Comparison of ENCODE assay signal across 2 cellular contexts in the genomic region with DNA sequence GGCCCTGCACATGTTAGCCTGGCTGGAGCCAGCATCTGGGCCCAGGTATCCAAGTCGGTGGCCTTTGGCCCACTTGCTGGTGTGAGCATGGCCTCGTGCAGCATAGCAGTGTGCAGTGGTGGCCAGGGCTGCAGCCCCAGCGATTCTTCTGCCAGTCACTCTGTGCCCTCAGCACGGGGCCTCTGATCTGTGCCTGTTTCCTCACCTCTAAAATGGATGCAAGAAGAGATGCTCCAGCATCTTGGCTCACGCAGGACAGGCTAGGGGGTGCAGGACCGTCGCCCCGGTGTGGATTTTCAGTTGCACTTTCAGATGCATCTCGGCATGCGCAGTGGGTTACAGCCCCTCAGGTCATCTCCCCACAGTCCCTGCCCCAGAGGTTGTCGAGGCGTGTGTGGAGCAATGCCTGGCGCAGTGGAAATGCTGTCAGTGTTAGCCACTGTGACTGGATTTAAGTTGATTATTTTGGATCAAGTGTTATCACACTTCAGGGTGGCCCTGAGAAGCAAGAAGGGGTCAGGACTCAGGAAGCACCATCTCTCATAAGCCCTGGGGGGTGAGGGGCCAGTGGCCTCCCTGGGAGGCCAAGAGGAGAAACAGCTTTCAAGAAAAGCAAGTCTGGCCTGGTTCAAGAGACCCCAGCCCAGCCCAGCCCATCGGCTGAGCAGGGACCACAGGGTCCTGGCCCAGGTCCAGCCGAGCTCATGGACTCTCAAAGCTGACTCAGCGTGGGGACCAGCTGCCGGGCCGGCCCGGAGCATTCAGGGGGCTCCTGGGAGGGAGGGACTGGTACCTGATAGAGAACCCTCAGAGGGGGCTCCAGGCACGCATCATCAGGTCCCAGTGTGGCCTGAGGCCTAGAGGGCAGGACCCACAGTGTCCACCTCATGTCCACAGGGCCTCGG.
TF ChIP-seq lines count a peak whose summit lies in the region.

No MANE protein-coding gene starts in this region.

TF ChIP-seq in SK-N-SH, 30 proteins besides CTCF, POLR2A, EP300 and RAD21 (continued from another document):
- TF ChIP-seq RCOR1 (IDR thresholded peaks at IDR 0.05; ENCODE audit: low read length) (no peak), FOXJ3 (CRISPR knock-in tag; IDR thresholded peaks at IDR 0.05) (no peak)

TF ChIP-seq in SK-N-SH treated with all-trans-retinoic acid at 6 μM for 48 hours, 23 proteins besides CTCF, POLR2A, EP300 and RAD21 (continued from another document):
- no peak for TF ChIP-seq ZNF70 (CRISPR knock-in tag; IDR thresholded peaks at IDR 0.05)
- no peak for TF ChIP-seq ARNTL (CRISPR knock-in tag; IDR thresholded peaks at IDR 0.05; ENCODE audit: borderline replicate concordance, low read depth)
- no peak for TF ChIP-seq SNAI2 (CRISPR knock-in tag; IDR thresholded peaks at IDR 0.05)
- TF ChIP-seq, protein P1, sequence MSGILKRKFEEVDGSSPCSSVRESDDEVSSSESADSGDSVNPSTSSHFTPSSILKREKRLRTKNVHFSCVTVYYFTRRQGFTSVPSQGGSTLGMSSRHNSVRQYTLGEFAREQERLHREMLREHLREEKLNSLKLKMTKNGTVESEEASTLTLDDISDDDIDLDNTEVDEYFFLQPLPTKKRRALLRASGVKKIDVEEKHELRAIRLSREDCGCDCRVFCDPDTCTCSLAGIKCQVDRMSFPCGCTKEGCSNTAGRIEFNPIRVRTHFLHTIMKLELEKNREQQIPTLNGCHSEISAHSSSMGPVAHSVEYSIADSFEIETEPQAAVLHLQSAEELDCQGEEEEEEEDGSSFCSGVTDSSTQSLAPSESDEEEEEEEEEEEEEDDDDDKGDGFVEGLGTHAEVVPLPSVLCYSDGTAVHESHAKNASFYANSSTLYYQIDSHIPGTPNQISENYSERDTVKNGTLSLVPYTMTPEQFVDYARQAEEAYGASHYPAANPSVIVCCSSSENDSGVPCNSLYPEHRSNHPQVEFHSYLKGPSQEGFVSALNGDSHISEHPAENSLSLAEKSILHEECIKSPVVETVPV (CRISPR knock-in tag; IDR thresholded peaks at IDR 0.05) = no peak
- TF ChIP-seq, protein P2, sequence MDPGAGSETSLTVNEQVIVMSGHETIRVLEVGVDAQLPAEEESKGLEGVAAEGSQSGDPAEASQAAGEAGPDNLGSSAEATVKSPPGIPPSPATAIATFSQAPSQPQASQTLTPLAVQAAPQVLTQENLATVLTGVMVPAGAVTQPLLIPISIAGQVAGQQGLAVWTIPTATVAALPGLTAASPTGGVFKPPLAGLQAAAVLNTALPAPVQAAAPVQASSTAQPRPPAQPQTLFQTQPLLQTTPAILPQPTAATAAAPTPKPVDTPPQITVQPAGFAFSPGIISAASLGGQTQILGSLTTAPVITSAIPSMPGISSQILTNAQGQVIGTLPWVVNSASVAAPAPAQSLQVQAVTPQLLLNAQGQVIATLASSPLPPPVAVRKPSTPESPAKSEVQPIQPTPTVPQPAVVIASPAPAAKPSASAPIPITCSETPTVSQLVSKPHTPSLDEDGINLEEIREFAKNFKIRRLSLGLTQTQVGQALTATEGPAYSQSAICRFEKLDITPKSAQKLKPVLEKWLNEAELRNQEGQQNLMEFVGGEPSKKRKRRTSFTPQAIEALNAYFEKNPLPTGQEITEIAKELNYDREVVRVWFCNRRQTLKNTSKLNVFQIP (CRISPR knock-in tag; IDR thresholded peaks at IDR 0.05; ENCODE audit: borderline replicate concordance, low read depth) = no peak
- TF ChIP-seq ZNF8 (CRISPR knock-in tag; IDR thresholded peaks at IDR 0.05) = no peak
- no peak for TF ChIP-seq CSDC2 (CRISPR knock-in tag; IDR thresholded peaks at IDR 0.05)
- TF ChIP-seq, protein P3, sequence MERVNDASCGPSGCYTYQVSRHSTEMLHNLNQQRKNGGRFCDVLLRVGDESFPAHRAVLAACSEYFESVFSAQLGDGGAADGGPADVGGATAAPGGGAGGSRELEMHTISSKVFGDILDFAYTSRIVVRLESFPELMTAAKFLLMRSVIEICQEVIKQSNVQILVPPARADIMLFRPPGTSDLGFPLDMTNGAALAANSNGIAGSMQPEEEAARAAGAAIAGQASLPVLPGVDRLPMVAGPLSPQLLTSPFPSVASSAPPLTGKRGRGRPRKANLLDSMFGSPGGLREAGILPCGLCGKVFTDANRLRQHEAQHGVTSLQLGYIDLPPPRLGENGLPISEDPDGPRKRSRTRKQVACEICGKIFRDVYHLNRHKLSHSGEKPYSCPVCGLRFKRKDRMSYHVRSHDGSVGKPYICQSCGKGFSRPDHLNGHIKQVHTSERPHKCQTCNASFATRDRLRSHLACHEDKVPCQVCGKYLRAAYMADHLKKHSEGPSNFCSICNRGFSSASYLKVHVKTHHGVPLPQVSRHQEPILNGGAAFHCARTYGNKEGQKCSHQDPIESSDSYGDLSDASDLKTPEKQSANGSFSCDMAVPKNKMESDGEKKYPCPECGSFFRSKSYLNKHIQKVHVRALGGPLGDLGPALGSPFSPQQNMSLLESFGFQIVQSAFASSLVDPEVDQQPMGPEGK (CRISPR knock-in tag; IDR thresholded peaks at IDR 0.05; ENCODE audit: borderline replicate concordance) = no peak
- TF ChIP-seq PPARA (CRISPR knock-in tag; IDR thresholded peaks at IDR 0.05; ENCODE audit: borderline replicate concordance) = no peak
- no peak for TF ChIP-seq ZFP30 (CRISPR knock-in tag; IDR thresholded peaks at IDR 0.05)
- TF ChIP-seq GLIS3 (CRISPR knock-in tag; IDR thresholded peaks at IDR 0.05) = no peak
- TF ChIP-seq BACH2 (CRISPR knock-in tag; IDR thresholded peaks at IDR 0.05; ENCODE audit: borderline replicate concordance) = no peak
- no peak for TF ChIP-seq ZC3H10 (CRISPR knock-in tag; IDR thresholded peaks at IDR 0.05)
